11 cellular contexts compared by ENCODE assay signal in the genomic region with DNA sequence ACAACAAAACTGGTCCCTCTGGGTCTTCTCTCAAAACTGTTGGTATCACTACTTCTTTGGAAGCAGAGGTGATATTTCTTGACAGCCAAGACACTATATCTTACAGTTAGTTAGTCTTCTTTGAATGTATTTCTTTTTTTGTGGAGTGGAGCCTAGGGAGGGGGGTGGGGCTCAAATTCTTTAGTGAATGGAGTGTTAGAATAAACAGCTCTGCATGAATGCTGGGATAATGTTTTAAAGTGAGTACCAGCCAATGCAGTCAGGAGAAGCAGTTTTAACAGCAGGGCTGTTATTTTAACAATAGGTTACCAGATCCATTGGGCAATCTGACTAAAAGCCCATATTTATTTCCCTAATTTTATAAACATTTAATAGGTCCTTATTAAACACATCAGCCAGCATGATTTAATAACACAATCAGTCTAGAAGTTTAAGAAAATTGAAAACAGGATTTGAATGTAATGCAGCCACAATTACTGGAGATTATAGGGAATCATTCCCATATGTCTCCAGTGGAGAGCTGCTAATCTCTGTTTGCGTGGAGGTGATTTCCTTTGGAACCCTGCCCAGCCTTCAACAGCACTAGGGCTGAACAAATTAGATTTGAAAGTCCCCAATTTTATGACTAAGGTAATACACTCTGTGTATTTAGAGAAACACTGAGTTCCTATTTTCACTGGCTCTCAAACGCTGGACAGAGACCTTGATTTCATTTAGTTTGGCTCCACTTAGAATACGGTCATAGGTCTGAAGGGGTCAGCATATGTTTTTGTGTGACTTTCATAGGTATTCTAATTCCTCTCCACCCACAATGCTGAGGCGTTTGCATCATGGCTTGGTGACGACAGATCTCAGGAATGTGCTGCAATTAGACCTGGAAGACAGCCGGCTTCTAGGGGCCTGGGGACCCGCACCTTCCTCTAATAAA.
DNase-seq lines count a peak whose midpoint lies in the region; FAIRE-seq and TF ChIP-seq lines count a peak whose summit lies in the region.
"Had no signal": no experiment of that assay in that cellular context is flagged by ENCODE, and none has a peak within 500 bp of the region (broad histone marks: within the 10 kb centered on the region; RNA-seq: fewer than 3 reads in every experiment).

No MANE protein-coding gene starts in this region.

- H3K27ac ChIP-seq in KMS-11 = no peak overlapping the region
- no peak overlapping the region for H3K27ac ChIP-seq in astrocyte (ENCODE audit: low read depth, low read length)
- H3K27ac ChIP-seq: epithelial cell of prostate had no signal

- H3K4me1 ChIP-seq in KMS-11 (ENCODE audit: low read depth, poor library complexity, severe bottlenecking) (peaks cover 21% of the 10 kb centered on the region), astrocyte (ENCODE audit: insufficient read depth, low read length) (no peaks in the 10 kb centered on the region)

- no peaks in the 10 kb centered on the region for H3K36me3 Mint-ChIP-seq in astrocyte (ENCODE audit: low read depth, unreplicated experiment)
- no peaks in the 10 kb centered on the region for H3K36me3 Mint-ChIP-seq in activated T-cell treated with anti-CD3 and anti-CD28 coated beads, Interleukin-2, amount 50 U/mL, for 24 hours (ENCODE audit: low read depth)

- H3K27me3 ChIP-seq in KMS-11 (ENCODE audit: insufficient read depth, low read depth) (no peaks in the 10 kb centered on the region), astrocyte (ENCODE audit: insufficient read depth, low read length) (no peaks in the 10 kb centered on the region)

- H3K9me3 Mint-ChIP-seq in astrocyte (ENCODE audit: unreplicated experiment) = no peaks in the 10 kb centered on the region
- peaks cover 3% of the 10 kb centered on the region for H3K9me3 Mint-ChIP-seq in activated T-cell treated with anti-CD3 and anti-CD28 coated beads, Interleukin-2, amount 50 U/mL, for 24 hours

- no peak overlapping the region for H3K4me3 Mint-ChIP-seq in astrocyte (ENCODE audit: unreplicated experiment)
- H3K4me3 Mint-ChIP-seq in activated T-cell treated with anti-CD3 and anti-CD28 coated beads, Interleukin-2, amount 50 U/mL, for 24 hours = no peak overlapping the region

- peaks cover 23% of the 10 kb centered on the region for H3K4me1 Mint-ChIP-seq in astrocyte (ENCODE audit: low read depth, unreplicated experiment)
- no peaks in the 10 kb centered on the region for H3K4me1 Mint-ChIP-seq in activated T-cell treated with anti-CD3 and anti-CD28 coated beads, Interleukin-2, amount 50 U/mL, for 24 hours (ENCODE audit: low read depth)

- DNase-seq in AG08395 (ENCODE audit: low spot score) (peak; percentile 21), astrocyte (ENCODE audit: low read depth) (peak; percentile 63), iris pigment epithelial cell (ENCODE audit: low read depth) (peak; percentile 57), NCI-H1417 treated with DMSO at 0.1 percent for 48 hours (lab: John Stamatoyannopoulos, UW) (no peak), activated gamma-delta T cell treated with Interleukin-2 at 50 U/mL for 16 hours (no peak)
- no peak for DNase-seq in activated T-cell treated with anti-CD3 and anti-CD28 coated beads, Interleukin-2, amount 50 U/mL, for 24 hours
- DNase-seq in effector CD4-positive, alpha-beta T cell = no peak
- DNase-seq: occipital lobe; stimulated activated CD8-positive, alpha-beta memory T cell treated with anti-CD3 and anti-CD28 coated beads, Interleukin-4, amount 100 ng/mL, for 48 hours had no signal

- H4K20me1 ChIP-seq in KMS-11 (ENCODE audit: insufficient read depth) (no peaks in the 10 kb centered on the region), astrocyte (ENCODE audit: insufficient read depth, low read length) (no peaks in the 10 kb centered on the region)

- H3K27ac Mint-ChIP-seq in astrocyte (ENCODE audit: unreplicated experiment) = peak overlapping the region; percentile 64
- H3K27ac Mint-ChIP-seq in activated T-cell treated with anti-CD3 and anti-CD28 coated beads, Interleukin-2, amount 50 U/mL, for 24 hours = no peak overlapping the region

- TF ChIP-seq CTCF in KMS-11 (conservative IDR thresholded peaks at IDR 0.05; ENCODE audit: low read depth, low read length) (no peak), astrocyte (IDR thresholded peaks at IDR 0.05; ENCODE audit: insufficient read depth, low read depth, low read length) (no peak)

- no peaks in the 10 kb centered on the region for H3K27me3 Mint-ChIP-seq in astrocyte (ENCODE audit: low read depth, unreplicated experiment)
- H3K27me3 Mint-ChIP-seq in activated T-cell treated with anti-CD3 and anti-CD28 coated beads, Interleukin-2, amount 50 U/mL, for 24 hours = no peaks in the 10 kb centered on the region

- H3K4me3 ChIP-seq in KMS-11 (IDR thresholded peaks at IDR 0.05; ENCODE audit: insufficient read depth, low read depth, low read length) (no peak overlapping the region), astrocyte (ENCODE audit: insufficient read depth, low read depth, low read length) (no peak overlapping the region)

- H2AFZ ChIP-seq in KMS-11 (ENCODE audit: low read depth) = no peak overlapping the region
- H2AFZ ChIP-seq in astrocyte (ENCODE audit: low read depth, low read length) = no peak overlapping the region

- peak; percentile 13 for FAIRE-seq in astrocyte (lab: Jason Lieb, UNC)

- no peak overlapping the region for H3K9ac ChIP-seq in KMS-11
- no peak overlapping the region for H3K9ac ChIP-seq in astrocyte (ENCODE audit: low read length)

- H3K9me3 ChIP-seq in astrocyte (ENCODE audit: insufficient read depth, low read depth, low read length) = no peaks in the 10 kb centered on the region

- H3K36me3 ChIP-seq in KMS-11 (ENCODE audit: insufficient read depth) = no peaks in the 10 kb centered on the region
- H3K36me3 ChIP-seq in astrocyte (ENCODE audit: insufficient read depth, low read length) = no peaks in the 10 kb centered on the region

- H3K4me2 ChIP-seq in KMS-11 = peak overlapping the region; percentile 17; the same call in 1 of the 2 replicates
- H3K4me2 ChIP-seq in astrocyte (ENCODE audit: low read length) = peak overlapping the region; percentile 16

- H3K79me2 ChIP-seq in KMS-11 (ENCODE audit: insufficient read depth, low read depth) (no peaks in the 10 kb centered on the region), astrocyte (ENCODE audit: insufficient read depth, low read length) (no peaks in the 10 kb centered on the region)

Comparison
In these comparisons a context has a peak if more than half of its experiments do, and no peak if none do; other contexts are left out.
1. DNase-seq: peak in AG08395 (single experiment), astrocyte (single experiment) and iris pigment epithelial cell (single experiment); none in activated T-cell treated with anti-CD3 and anti-CD28 coated beads, Interleukin-2, amount 50 U/mL, for 24 hours (single experiment), effector CD4-positive, alpha-beta T cell (single experiment), NCI-H1417 treated with DMSO at 0.1 percent for 48 hours (single experiment) and activated gamma-delta T cell treated with Interleukin-2 at 50 U/mL for 16 hours (single experiment).